ENCODE assay signal across 1 cellular context in genomic region chr14:58288106-58288792, GRCh38.
TF ChIP-seq lines count a peak whose summit lies in the region.

No MANE protein-coding gene starts in this region.

TF ChIP-seq in liver, 16 proteins besides CTCF, POLR2A, EP300 and RAD21 (continued from another document):
- TF ChIP-seq MAX (IDR thresholded peaks at IDR 0.05) (no peak), HNF4G (IDR thresholded peaks at IDR 0.05) (no peak), SP1 (IDR thresholded peaks at IDR 0.05) (no peak), RXRA (IDR thresholded peaks at IDR 0.05) (no peak), FOXA2 (IDR thresholded peaks at IDR 0.05) (no peak)
TF ChIP-seq in liver: peak in this region for 0.
